Comparison of ENCODE assay signal across 1 cellular context in the genomic region with DNA sequence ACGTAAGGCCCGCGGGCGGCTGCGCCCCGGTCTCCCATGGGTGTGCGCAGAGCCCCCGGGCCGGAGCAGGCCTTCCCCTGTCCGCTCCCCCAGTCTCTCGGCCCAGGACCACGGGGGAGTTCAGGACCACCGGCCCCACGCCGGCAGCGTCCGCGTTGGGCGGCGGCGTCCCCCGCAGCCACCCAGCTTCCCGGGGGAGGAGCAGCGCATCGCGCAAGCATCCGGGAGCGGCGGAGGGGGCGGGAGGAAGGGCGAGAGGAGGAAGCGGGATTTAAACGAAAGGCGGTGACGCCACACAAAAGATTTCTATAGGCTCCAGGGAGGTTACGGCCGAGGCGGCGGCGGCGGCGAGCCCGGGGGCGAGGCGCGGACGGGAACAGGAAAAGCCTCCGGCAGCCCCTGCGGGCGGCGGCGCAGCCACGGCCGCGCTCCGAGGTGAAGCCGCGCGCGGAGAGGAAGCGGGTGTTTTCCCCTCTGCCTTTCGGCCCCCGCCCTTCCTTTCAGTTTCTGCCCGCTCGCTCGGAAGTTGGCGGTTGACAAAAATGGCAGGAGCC.
TF ChIP-seq lines count a peak whose summit lies in the region.

A gene (plus strand): TSS at position 298 of the 554 bp plus-strand sequence. CDS start 1,349 bp downstream, outside the sequence.

TF ChIP-seq in HepG2, 621 proteins besides CTCF, POLR2A, EP300 and RAD21 (continued from another document and continues in another):
- TF ChIP-seq, protein P1, sequence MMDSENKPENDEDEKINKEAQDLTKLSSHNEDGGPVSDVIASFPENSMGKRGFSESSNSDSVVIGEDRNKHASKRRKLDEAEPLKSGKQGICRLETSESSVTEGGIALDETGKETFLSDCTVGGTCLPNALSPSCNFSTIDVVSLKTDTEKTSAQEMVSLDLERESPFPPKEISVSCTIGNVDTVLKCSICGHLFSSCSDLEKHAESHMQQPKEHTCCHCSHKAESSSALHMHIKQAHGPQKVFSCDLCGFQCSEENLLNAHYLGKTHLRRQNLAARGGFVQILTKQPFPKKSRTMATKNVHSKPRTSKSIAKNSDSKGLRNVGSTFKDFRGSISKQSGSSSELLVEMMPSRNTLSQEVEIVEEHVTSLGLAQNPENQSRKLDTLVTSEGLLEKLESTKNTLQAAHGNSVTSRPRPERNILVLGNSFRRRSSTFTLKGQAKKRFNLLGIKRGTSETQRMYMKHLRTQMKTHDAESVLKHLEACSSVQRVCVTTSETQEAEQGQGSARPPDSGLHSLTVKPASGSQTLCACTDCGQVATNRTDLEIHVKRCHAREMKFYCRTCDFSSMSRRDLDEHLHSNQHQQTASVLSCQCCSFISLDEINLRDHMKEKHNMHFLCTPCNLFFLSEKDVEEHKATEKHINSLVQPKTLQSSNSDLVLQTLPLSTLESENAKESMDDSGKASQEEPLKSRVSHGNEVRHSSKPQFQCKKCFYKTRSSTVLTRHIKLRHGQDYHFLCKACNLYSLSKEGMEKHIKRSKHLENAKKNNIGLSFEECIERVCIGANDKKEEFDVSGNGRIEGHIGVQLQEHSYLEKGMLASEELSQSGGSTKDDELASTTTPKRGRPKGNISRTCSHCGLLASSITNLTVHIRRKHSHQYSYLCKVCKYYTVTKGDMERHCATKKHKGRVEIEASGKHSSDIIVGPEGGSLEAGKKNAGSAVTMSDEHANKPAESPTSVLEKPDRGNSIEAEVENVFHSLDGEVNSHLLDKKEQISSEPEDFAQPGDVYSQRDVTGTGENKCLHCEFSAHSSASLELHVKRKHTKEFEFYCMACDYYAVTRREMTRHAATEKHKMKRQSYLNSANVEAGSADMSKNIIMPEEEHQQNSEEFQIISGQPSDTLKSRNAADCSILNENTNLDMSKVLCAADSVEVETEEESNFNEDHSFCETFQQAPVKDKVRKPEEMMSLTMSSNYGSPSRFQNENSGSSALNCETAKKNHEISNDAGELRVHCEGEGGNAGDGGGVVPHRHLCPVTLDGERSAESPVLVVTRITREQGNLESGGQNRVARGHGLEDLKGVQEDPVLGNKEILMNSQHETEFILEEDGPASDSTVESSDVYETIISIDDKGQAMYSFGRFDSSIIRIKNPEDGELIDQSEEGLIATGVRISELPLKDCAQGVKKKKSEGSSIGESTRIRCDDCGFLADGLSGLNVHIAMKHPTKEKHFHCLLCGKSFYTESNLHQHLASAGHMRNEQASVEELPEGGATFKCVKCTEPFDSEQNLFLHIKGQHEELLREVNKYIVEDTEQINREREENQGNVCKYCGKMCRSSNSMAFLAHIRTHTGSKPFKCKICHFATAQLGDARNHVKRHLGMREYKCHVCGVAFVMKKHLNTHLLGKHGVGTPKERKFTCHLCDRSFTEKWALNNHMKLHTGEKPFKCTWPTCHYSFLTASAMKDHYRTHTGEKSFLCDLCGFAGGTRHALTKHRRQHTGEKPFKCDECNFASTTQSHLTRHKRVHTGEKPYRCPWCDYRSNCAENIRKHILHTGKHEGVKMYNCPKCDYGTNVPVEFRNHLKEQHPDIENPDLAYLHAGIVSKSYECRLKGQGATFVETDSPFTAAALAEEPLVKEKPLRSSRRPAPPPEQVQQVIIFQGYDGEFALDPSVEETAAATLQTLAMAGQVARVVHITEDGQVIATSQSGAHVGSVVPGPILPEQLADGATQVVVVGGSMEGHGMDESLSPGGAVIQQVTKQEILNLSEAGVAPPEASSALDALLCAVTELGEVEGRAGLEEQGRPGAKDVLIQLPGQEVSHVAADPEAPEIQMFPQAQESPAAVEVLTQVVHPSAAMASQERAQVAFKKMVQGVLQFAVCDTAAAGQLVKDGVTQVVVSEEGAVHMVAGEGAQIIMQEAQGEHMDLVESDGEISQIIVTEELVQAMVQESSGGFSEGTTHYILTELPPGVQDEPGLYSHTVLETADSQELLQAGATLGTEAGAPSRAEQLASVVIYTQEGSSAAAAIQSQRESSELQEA (CRISPR knock-in tag; IDR thresholded peaks at IDR 0.05; ENCODE audit: not compliant biosample characterization) = peak; percentile 53
- TF ChIP-seq REXO4 (CRISPR knock-in tag; IDR thresholded peaks at IDR 0.05; ENCODE audit: borderline replicate concordance) = 0 out of 2 replicates have a peak, but pooled peaks have one; percentile 8
- TF ChIP-seq ZNF33A (CRISPR knock-in tag; IDR thresholded peaks at IDR 0.05; ENCODE audit: borderline replicate concordance) = no peak
- TF ChIP-seq PRMT3 (CRISPR knock-in tag; IDR thresholded peaks at IDR 0.05; ENCODE audit: borderline replicate concordance, low read depth) = no peak
- no peak for TF ChIP-seq ZC3H4 (CRISPR knock-in tag; IDR thresholded peaks at IDR 0.05; ENCODE audit: borderline replicate concordance)
- TF ChIP-seq RNF2 (conservative IDR thresholded peaks at IDR 0.05; ENCODE audit: low read depth) = no peak
- TF ChIP-seq EEA1 (CRISPR knock-in tag; IDR thresholded peaks at IDR 0.05; ENCODE audit: borderline replicate concordance) = peak; percentile 68; the same call in 1 of the 2 replicates
- no peak for TF ChIP-seq RFX5 (IDR thresholded peaks at IDR 0.05; ENCODE audit: low read depth, low read length)
- TF ChIP-seq PTBP1 (IDR thresholded peaks at IDR 0.05; ENCODE audit: low read depth, low read length, poor library complexity, severe bottlenecking) = no peak
- TF ChIP-seq, protein P2, sequence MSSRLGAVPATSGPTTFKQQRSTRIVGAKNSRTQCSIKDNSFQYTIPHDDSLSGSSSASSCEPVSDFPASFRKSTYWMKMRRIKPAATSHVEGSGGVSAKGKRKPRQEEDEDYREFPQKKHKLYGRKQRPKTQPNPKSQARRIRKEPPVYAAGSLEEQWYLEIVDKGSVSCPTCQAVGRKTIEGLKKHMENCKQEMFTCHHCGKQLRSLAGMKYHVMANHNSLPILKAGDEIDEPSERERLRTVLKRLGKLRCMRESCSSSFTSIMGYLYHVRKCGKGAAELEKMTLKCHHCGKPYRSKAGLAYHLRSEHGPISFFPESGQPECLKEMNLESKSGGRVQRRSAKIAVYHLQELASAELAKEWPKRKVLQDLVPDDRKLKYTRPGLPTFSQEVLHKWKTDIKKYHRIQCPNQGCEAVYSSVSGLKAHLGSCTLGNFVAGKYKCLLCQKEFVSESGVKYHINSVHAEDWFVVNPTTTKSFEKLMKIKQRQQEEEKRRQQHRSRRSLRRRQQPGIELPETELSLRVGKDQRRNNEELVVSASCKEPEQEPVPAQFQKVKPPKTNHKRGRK (CRISPR knock-in tag; IDR thresholded peaks at IDR 0.05) = no peak
- TF ChIP-seq, protein P3, sequence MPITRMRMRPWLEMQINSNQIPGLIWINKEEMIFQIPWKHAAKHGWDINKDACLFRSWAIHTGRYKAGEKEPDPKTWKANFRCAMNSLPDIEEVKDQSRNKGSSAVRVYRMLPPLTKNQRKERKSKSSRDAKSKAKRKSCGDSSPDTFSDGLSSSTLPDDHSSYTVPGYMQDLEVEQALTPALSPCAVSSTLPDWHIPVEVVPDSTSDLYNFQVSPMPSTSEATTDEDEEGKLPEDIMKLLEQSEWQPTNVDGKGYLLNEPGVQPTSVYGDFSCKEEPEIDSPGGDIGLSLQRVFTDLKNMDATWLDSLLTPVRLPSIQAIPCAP (CRISPR knock-in tag; IDR thresholded peaks at IDR 0.05; ENCODE audit: low read depth) = no peak
- TF ChIP-seq CEBPG (CRISPR knock-in tag; IDR thresholded peaks at IDR 0.05) = no peak; the same call in 1 of the 2 replicates
- TF ChIP-seq KLF9 (CRISPR knock-in tag; IDR thresholded peaks at IDR 0.05; ENCODE audit: low read depth) = no peak
- no peak for TF ChIP-seq ZFP36 (IDR thresholded peaks at IDR 0.05; ENCODE audit: borderline replicate concordance, low read depth, low read length, partially characterized antibody)
- TF ChIP-seq, protein P4, sequence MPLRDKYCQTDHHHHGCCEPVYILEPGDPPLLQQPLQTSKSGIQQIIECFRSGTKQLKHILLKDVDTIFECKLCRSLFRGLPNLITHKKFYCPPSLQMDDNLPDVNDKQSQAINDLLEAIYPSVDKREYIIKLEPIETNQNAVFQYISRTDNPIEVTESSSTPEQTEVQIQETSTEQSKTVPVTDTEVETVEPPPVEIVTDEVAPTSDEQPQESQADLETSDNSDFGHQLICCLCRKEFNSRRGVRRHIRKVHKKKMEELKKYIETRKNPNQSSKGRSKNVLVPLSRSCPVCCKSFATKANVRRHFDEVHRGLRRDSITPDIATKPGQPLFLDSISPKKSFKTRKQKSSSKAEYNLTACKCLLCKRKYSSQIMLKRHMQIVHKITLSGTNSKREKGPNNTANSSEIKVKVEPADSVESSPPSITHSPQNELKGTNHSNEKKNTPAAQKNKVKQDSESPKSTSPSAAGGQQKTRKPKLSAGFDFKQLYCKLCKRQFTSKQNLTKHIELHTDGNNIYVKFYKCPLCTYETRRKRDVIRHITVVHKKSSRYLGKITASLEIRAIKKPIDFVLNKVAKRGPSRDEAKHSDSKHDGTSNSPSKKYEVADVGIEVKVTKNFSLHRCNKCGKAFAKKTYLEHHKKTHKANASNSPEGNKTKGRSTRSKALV (CRISPR knock-in tag; IDR thresholded peaks at IDR 0.05) = no peak
- no peak for TF ChIP-seq ZFAT (CRISPR knock-in tag; conservative IDR thresholded peaks at IDR 0.05)
- TF ChIP-seq ZNF335 (CRISPR knock-in tag; IDR thresholded peaks at IDR 0.05) = peak; percentile 30; the same call in 1 of the 2 replicates
- peak; percentile 40 for TF ChIP-seq ZC3H13 (CRISPR knock-in tag; IDR thresholded peaks at IDR 0.05)
- no peak for TF ChIP-seq RORA (CRISPR knock-in tag; IDR thresholded peaks at IDR 0.05)
- TF ChIP-seq ZNF782 (CRISPR knock-in tag; IDR thresholded peaks at IDR 0.05; ENCODE audit: borderline replicate concordance) = no peak
- TF ChIP-seq, protein P5, sequence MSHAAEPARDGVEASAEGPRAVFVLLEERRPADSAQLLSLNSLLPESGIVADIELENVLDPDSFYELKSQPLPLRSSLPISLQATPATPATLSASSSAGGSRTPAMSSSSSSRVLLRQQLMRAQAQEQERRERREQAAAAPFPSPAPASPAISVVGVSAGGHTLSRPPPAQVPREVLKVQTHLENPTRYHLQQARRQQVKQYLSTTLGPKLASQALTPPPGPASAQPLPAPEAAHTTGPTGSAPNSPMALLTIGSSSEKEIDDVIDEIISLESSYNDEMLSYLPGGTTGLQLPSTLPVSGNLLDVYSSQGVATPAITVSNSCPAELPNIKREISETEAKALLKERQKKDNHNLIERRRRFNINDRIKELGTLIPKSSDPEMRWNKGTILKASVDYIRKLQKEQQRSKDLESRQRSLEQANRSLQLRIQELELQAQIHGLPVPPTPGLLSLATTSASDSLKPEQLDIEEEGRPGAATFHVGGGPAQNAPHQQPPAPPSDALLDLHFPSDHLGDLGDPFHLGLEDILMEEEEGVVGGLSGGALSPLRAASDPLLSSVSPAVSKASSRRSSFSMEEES (CRISPR knock-in tag; IDR thresholded peaks at IDR 0.05) = 0 out of 2 replicates have a peak, but pooled peaks have one; percentile 31
- peak; percentile 72; the same call in 1 of the 2 replicates for TF ChIP-seq NAIF1 (CRISPR knock-in tag; IDR thresholded peaks at IDR 0.05; ENCODE audit: borderline replicate concordance)
- TF ChIP-seq ZNF44 (CRISPR knock-in tag; IDR thresholded peaks at IDR 0.05) = no peak
- no peak for TF ChIP-seq ZNF883 (CRISPR knock-in tag; IDR thresholded peaks at IDR 0.05; ENCODE audit: not compliant biosample characterization)
- peak; percentile 14; the same call in 1 of the 2 replicates for TF ChIP-seq NFYC (CRISPR knock-in tag; IDR thresholded peaks at IDR 0.05)
- TF ChIP-seq ZNF614 (CRISPR knock-in tag; IDR thresholded peaks at IDR 0.05; ENCODE audit: borderline replicate concordance) = peak; percentile 65; the same call in 1 of the 2 replicates
- peak; percentile 18; the same call in 1 of the 3 replicates for TF ChIP-seq MXI1 (IDR thresholded peaks at IDR 0.05; ENCODE audit: borderline replicate concordance, low read depth, low read length)
- TF ChIP-seq, protein P6, sequence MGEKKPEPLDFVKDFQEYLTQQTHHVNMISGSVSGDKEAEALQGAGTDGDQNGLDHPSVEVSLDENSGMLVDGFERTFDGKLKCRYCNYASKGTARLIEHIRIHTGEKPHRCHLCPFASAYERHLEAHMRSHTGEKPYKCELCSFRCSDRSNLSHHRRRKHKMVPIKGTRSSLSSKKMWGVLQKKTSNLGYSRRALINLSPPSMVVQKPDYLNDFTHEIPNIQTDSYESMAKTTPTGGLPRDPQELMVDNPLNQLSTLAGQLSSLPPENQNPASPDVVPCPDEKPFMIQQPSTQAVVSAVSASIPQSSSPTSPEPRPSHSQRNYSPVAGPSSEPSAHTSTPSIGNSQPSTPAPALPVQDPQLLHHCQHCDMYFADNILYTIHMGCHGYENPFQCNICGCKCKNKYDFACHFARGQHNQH (CRISPR knock-in tag; IDR thresholded peaks at IDR 0.05) = no peak
- peak; percentile 55; the same call in 1 of the 2 replicates for TF ChIP-seq HOXA3 (CRISPR knock-in tag; IDR thresholded peaks at IDR 0.05)
- TF ChIP-seq NR2C2 (CRISPR knock-in tag; IDR thresholded peaks at IDR 0.05; ENCODE audit: borderline replicate concordance) = 0 out of 2 replicates have a peak, but pooled peaks have one; percentile 30
- no peak for TF ChIP-seq ZNF552 (CRISPR knock-in tag; IDR thresholded peaks at IDR 0.05; ENCODE audit: borderline replicate concordance)
- peak; percentile 73 for TF ChIP-seq POLR2AphosphoS5 (IDR thresholded peaks at IDR 0.05; ENCODE audit: low read depth, low read length)
- TF ChIP-seq, protein P7, sequence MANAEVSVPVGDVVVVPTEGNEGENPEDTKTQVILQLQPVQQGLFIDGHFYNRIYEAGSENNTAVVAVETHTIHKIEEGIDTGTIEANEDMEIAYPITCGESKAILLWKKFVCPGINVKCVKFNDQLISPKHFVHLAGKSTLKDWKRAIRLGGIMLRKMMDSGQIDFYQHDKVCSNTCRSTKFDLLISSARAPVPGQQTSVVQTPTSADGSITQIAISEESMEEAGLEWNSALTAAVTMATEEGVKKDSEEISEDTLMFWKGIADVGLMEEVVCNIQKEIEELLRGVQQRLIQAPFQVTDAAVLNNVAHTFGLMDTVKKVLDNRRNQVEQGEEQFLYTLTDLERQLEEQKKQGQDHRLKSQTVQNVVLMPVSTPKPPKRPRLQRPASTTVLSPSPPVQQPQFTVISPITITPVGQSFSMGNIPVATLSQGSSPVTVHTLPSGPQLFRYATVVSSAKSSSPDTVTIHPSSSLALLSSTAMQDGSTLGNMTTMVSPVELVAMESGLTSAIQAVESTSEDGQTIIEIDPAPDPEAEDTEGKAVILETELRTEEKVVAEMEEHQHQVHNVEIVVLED (CRISPR knock-in tag; IDR thresholded peaks at IDR 0.05; ENCODE audit: borderline replicate concordance) = peak; percentile 76
- TF ChIP-seq, protein P8, sequence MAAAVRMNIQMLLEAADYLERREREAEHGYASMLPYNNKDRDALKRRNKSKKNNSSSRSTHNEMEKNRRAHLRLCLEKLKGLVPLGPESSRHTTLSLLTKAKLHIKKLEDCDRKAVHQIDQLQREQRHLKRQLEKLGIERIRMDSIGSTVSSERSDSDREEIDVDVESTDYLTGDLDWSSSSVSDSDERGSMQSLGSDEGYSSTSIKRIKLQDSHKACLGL (CRISPR knock-in tag; IDR thresholded peaks at IDR 0.05) = 0 out of 2 replicates have a peak, but pooled peaks have one; percentile 66
- no peak for TF ChIP-seq MLLT10 (CRISPR knock-in tag; IDR thresholded peaks at IDR 0.05)
- TF ChIP-seq ZMYM4 (CRISPR knock-in tag; IDR thresholded peaks at IDR 0.05) = peak; percentile 58; the same call in 1 of the 2 replicates
- TF ChIP-seq GTF2F1 (IDR thresholded peaks at IDR 0.05; ENCODE audit: low read length) = no peak
- TF ChIP-seq SMC3 (IDR thresholded peaks at IDR 0.05; ENCODE audit: low read length) = no peak
